ENCODE assay signal across 8 cellular contexts in the genomic region with DNA sequence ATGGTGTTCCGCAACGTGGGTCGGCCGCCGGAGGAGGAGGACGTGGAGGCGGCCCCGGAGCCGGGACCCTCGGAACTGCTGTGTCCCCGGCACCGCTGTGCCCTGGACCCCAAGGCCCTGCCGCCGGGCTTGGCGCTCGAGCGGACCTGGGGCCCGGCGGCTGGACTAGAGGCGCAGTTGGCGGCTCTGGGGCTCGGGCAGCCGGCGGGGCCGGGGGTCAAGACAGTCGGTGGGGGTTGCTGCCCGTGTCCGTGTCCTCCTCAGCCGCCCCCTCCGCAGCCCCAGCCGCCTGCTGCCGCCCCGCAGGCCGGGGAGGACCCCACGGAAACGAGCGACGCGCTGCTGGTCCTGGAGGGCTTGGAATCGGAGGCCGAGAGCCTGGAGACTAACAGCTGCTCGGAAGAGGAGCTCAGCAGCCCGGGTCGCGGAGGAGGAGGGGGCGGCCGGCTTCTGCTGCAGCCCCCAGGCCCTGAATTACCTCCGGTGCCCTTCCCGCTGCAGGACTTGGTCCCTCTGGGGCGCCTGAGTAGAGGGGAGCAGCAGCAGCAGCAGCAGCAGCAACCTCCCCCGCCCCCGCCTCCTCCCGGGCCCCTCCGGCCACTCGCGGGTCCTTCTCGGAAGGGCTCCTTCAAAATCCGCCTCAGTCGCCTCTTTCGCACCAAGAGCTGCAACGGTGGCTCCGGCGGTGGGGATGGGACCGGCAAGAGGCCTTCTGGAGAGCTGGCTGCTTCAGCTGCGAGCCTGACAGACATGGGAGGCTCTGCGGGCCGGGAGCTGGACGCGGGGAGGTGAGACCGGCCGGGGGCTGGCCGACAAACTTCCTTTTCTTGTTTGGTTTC. TPM values are rescaled to one million over a fixed set of nuclear protein-coding genes. Genes with fewer than 3 reads are reported as not detected.
A peak's percentile ranks its signal among the peaks of the same experiment; 100 is the strongest.
DNase-seq lines count a peak whose midpoint lies in the region; ATAC-seq and TF ChIP-seq lines count a peak whose summit lies in the region.

No MANE protein-coding gene starts in this region.

- H3K27ac ChIP-seq in HUES64 (ENCODE audit: low read depth, low read length): no peak overlapping the region; the same call in 1 of the 2 replicates
- peak overlapping the region; percentile 41 to 58 for H3K27ac ChIP-seq in aorta (ENCODE audit: low read depth in 1 of 2, low read length in 2 of 2)

- H3K27me3 ChIP-seq in HUES64 (ENCODE audit: insufficient read depth, low read length): peaks cover 6% of the 10 kb centered on the region
- no peaks in the 10 kb centered on the region for H3K27me3 ChIP-seq in aorta (ENCODE audit: control insufficient read depth in 1 of 2, insufficient read depth in 2 of 2, low read length in 1 of 2)

- peaks cover 49 to 53% of the 10 kb centered on the region in 2 donors for H3K4me1 Mint-ChIP-seq in natural killer cell

- H3K36me3 Mint-ChIP-seq in natural killer cell: no peaks in the 10 kb centered on the region

- H3K4me1 ChIP-seq in HUES64 (ENCODE audit: insufficient read depth, low read length): peaks cover 17% of the 10 kb centered on the region
- peaks cover 3% of the 10 kb centered on the region in 2 donors for H3K4me1 ChIP-seq in aorta (ENCODE audit: control insufficient read depth in 1 of 2, insufficient read depth in 2 of 2, low read length in 2 of 2)

- H3K36me3 ChIP-seq in HUES64 (ENCODE audit: insufficient read depth, low read length): no peaks in the 10 kb centered on the region
- H3K36me3 ChIP-seq in aorta (ENCODE audit: control insufficient read depth in 1 of 2, insufficient read depth in 2 of 2, low read length in 1 of 2): no peaks in the 10 kb centered on the region

- intact Hi-C loops in natural killer cell (cut with micrococcal nuclease): no loop called here
- intact Hi-C loops in aorta (cut with DNase I): no loop called here

- peak overlapping the region; percentile 73 for H3K4me3 ChIP-seq in HUES64 (ENCODE audit: low read length)
- peak overlapping the region; percentile 71 for H3K4me3 ChIP-seq in fibroblast of pulmonary artery (replicated peaks; ENCODE audit: low read depth, low read length)
- H3K4me3 ChIP-seq in aorta (ENCODE audit: low read length in 2 of 2): peak overlapping the region; percentile 94 to 100

- no peaks in the 10 kb centered on the region for H3K9me3 Mint-ChIP-seq in natural killer cell

- DNase-seq in activated effector memory CD4-positive, alpha-beta T cell treated with anti-CD3 and anti-CD28 coated beads, Interleukin-2, amount 50 U/mL, for 16 hours: peak; percentile 67
- no peak for DNase-seq in activated effector memory CD4-positive, alpha-beta T cell treated with Interleukin-2 at 50 U/mL for 16 hours
- peak; percentile 65 for DNase-seq in activated CD8-positive, alpha-beta memory T cell treated with anti-CD3 and anti-CD28 coated beads for 24 hours
- peak; percentile 22 for DNase-seq in fibroblast of pulmonary artery (ENCODE audit: low read depth)
- peak; percentile 21 for DNase-seq in natural killer cell
- DNase-seq in aorta: peak; percentile 58 to 78
- no peak for DNase-seq in NCI-H2196 treated with DMSO at 0.1 percent for 48 hours (lab: John Stamatoyannopoulos, UW; ENCODE audit: unreplicated experiment)

- ATAC-seq in natural killer cell (peak in 2 of 3 donors; percentile 12 to 17), aorta (ENCODE audit: low FRiP score) (peak; percentile 40)

- H3K4me3 Mint-ChIP-seq in natural killer cell: peak overlapping the region; percentile 87

- H3K27ac Mint-ChIP-seq in natural killer cell: peak overlapping the region in 1 of 2 donors; percentile 95

- no peaks in the 10 kb centered on the region for H3K27me3 Mint-ChIP-seq in natural killer cell (ENCODE audit: low read depth in 2 of 2)

- TF ChIP-seq CTCF in fibroblast of pulmonary artery (IDR thresholded peaks at IDR 0.05; ENCODE audit: low read length, missing control alignments) (no peak), natural killer cell (IDR thresholded peaks at IDR 0.05) (no peak)

- H3K9ac ChIP-seq in HUES64 (ENCODE audit: low read depth, low read length): peak overlapping the region; percentile 57

- H3K9me3 ChIP-seq in HUES64 (ENCODE audit: insufficient read depth, low read depth, low read length) (no peaks in the 10 kb centered on the region), aorta (ENCODE audit: control insufficient read depth, low read length) (no peaks in the 10 kb centered on the region)

- under 1% methylated on average over 72 of the region's 72 CpGs for WGBS in HUES64
- 1% methylated on average over 52 to 72 of the region's 72 CpGs for WGBS in aorta, 2 donors

RNA-seq across cellular contexts. Expression of gene SOCS7, which starts 0.8 kb away (rescaled TPM):
- polyA plus RNA-seq in HUES64 (2013, experiment 1 of 2): 11.6 TPM
- 13.5 TPM for polyA plus RNA-seq in HUES64 (2013, experiment 2 of 2)
- total RNA-seq in natural killer cell (10 to 100 TPM; 13.6 to 31.8 (median 21.2) TPM), aorta (10 to 100 TPM; 16.7 to 17.2 TPM)
- polyA plus RNA-seq in aorta: 1 to 10 TPM; 2.9 to 5.3 TPM

RNA-seq across cellular contexts. Expression of gene GPR179, which starts 8.7 kb away (rescaled TPM):
- not detected for polyA plus RNA-seq in HUES64 (2013, experiment 1 of 2)
- polyA plus RNA-seq in HUES64 (2013, experiment 2 of 2): not detected
- total RNA-seq in natural killer cell: not detected
- total RNA-seq in aorta: not detected
- polyA plus RNA-seq in aorta: under 1 TPM in 1 of 2 donors, not detected in 1; under 0.01 TPM

RNA-seq across cellular contexts. Expression of gene MRPL45, which starts 55.5 kb away (rescaled TPM):
- 53.9 TPM for polyA plus RNA-seq in HUES64 (2013, experiment 1 of 2)
- 53.2 TPM for polyA plus RNA-seq in HUES64 (2013, experiment 2 of 2)
- total RNA-seq in natural killer cell: 10 to 100 TPM; 11.5 to 14.2 (median 12.6) TPM
- total RNA-seq in aorta: 10 to 100 TPM; 14.4 to 23.4 TPM
- 10 to 100 TPM; 31.0 to 38.9 TPM for polyA plus RNA-seq in aorta

Comparison
In these comparisons a context has a peak if more than half of its experiments do, and no peak if none do; other contexts are left out.
1. DNase-seq: peak in activated effector memory CD4-positive, alpha-beta T cell treated with anti-CD3 and anti-CD28 coated beads, Interleukin-2, amount 50 U/mL, for 16 hours (single experiment), activated CD8-positive, alpha-beta memory T cell treated with anti-CD3 and anti-CD28 coated beads for 24 hours (single experiment), fibroblast of pulmonary artery (single experiment), natural killer cell (single experiment) and aorta (2 of 2); none in activated effector memory CD4-positive, alpha-beta T cell treated with Interleukin-2 at 50 U/mL for 16 hours (single experiment) and NCI-H2196 treated with DMSO at 0.1 percent for 48 hours (single experiment).
2. Peak in every context shown above with its lines, with median percentiles within 50 percentile points of each other: H3K4me3 ChIP-seq.